ENCODE assay signal across 14 cellular contexts in genomic region chr17:81207610-81208581, GRCh38. TPM values are rescaled to one million over a fixed set of nuclear protein-coding genes. Genes with fewer than 3 reads are reported as not detected.
A peak's percentile ranks its signal among the peaks of the same experiment; 100 is the strongest.
DNase-seq lines count a peak whose midpoint lies in the region; ATAC-seq and TF ChIP-seq lines count a peak whose summit lies in the region.
"Had no signal": no experiment of that assay in that cellular context is flagged by ENCODE, and none has a peak within 500 bp of the region (broad histone marks: within the 10 kb centered on the region; RNA-seq: fewer than 3 reads in every experiment).

No MANE protein-coding gene starts in this region.

- H2AK5ac ChIP-seq in trophoblast cell (ENCODE audit: low read length), result no peak overlapping the region

- peak overlapping the region; percentile 59 for H3K27ac Mint-ChIP-seq in activated CD4-positive, alpha-beta T cell treated with anti-CD3 and anti-CD28 coated beads for 36 hours

- no peak overlapping the region for H2AFZ ChIP-seq in trophoblast cell (ENCODE audit: insufficient read depth, low read length, poor library complexity)

- no peak overlapping the region for H2BK5ac ChIP-seq in trophoblast cell (ENCODE audit: low read depth, low read length, poor library complexity)

- no peak overlapping the region for H2BK12ac ChIP-seq in trophoblast cell (ENCODE audit: low read length)

- peaks cover 41% of the 10 kb centered on the region for H3K36me3 ChIP-seq in SJCRH30
- H3K36me3 ChIP-seq in trophoblast cell (ENCODE audit: control insufficient read depth in 1 of 2, insufficient read depth in 2 of 2, low read length in 2 of 2), result peaks cover 8 to 16% of the 10 kb centered on the region in 2 experiments
- no peaks in the 10 kb centered on the region for H3K36me3 ChIP-seq in brain microvascular endothelial cell (replicated peaks)
- H3K36me3 ChIP-seq: colonic mucosa had no signal

- H3K9me3 ChIP-seq in SJCRH30 (replicated peaks) (no peaks in the 10 kb centered on the region), trophoblast cell (ENCODE audit: insufficient read depth, low read depth, low read length) (peaks cover 4% of the 10 kb centered on the region)
- H3K9me3 ChIP-seq: colonic mucosa had no signal

- no peak overlapping the region for H3K4me3 Mint-ChIP-seq in activated CD4-positive, alpha-beta T cell treated with anti-CD3 and anti-CD28 coated beads for 36 hours

- H3K27me3 ChIP-seq in SJCRH30, result no peaks in the 10 kb centered on the region
- H3K27me3 ChIP-seq in trophoblast cell (ENCODE audit: insufficient read depth, low read length), result no peaks in the 10 kb centered on the region
- no peaks in the 10 kb centered on the region for H3K27me3 ChIP-seq in brain microvascular endothelial cell (replicated peaks)
- H3K27me3 ChIP-seq: colonic mucosa had no signal

- no peaks in the 10 kb centered on the region for H3K36me3 Mint-ChIP-seq in activated CD4-positive, alpha-beta T cell treated with anti-CD3 and anti-CD28 coated beads for 36 hours (ENCODE audit: low read depth)

- peak; percentile 21 for DNase-seq in activated CD4-positive, alpha-beta T cell treated with anti-CD3 and anti-CD28 coated beads for 36 hours
- no peak for DNase-seq in activated CD4-positive, alpha-beta T cell treated with anti-CD3 and anti-CD28 coated beads for 4 hours
- DNase-seq in NAMALWA (ENCODE audit: low spot score) (peak; percentile 88), SJCRH30 (peak; percentile 61 to 74), trophoblast cell (no peak), sciatic nerve (ENCODE audit: low spot score) (no peak), brain microvascular endothelial cell (no peak)
- DNase-seq: colonic mucosa, glutamatergic neuron had no signal

- H4K8ac ChIP-seq in trophoblast cell (ENCODE audit: low read depth, low read length), result no peak overlapping the region

- H3K4me3 ChIP-seq in SJCRH30 (no peak overlapping the region), trophoblast cell (ENCODE audit: low read depth, low read length) (peak overlapping the region; percentile 29), brain microvascular endothelial cell (ENCODE audit: low read depth, low read length) (no peak overlapping the region)
- H3K4me3 ChIP-seq: colonic mucosa had no signal

- no peak overlapping the region for H4K12ac ChIP-seq in trophoblast cell (ENCODE audit: low read depth, low read length)

- no peaks in the 10 kb centered on the region for H3K9me3 Mint-ChIP-seq in activated CD4-positive, alpha-beta T cell treated with anti-CD3 and anti-CD28 coated beads for 36 hours (ENCODE audit: low read depth)

- H4K91ac ChIP-seq in trophoblast cell (ENCODE audit: low read depth, low read length), result no peak overlapping the region

- H3K27ac ChIP-seq in SJCRH30 (no peak overlapping the region), trophoblast cell (ENCODE audit: low read depth, low read length) (no peak overlapping the region), brain microvascular endothelial cell (no peak overlapping the region)
- H3K27ac ChIP-seq: colonic mucosa, epithelial cell of prostate had no signal

- no peak overlapping the region for H3K4ac ChIP-seq in trophoblast cell (ENCODE audit: low read depth, low read length)

- WGBS in trophoblast cell (ENCODE audit: extremely low coverage, insufficient coverage, insufficient read length), result no CpG with 5 or more reads among the region's 21 CpGs

- CTCF ChIA-PET in activated CD4-positive, alpha-beta T cell treated with anti-CD3 and anti-CD28 coated beads for 36 hours (lab: Charles Lee), result interaction anchor here (0.7 kb wide), 1 partner anchor 55 kb away, joined by 3 read pairs; no protein-coding TSS in a partner anchor

- H3K79me2 ChIP-seq in trophoblast cell (ENCODE audit: control insufficient read depth, insufficient read depth, low read length, poor library complexity), result no peaks in the 10 kb centered on the region

- no peak overlapping the region for H2BK120ac ChIP-seq in trophoblast cell (ENCODE audit: insufficient read depth, low read length, poor library complexity)

- no peak overlapping the region for H3K14ac ChIP-seq in trophoblast cell (ENCODE audit: low read length)

- POLR2A ChIA-PET in activated CD4-positive, alpha-beta T cell treated with anti-CD3 and anti-CD28 coated beads for 36 hours (lab: Charles Lee), result no interaction called here

- no peak for ATAC-seq in activated CD4-positive, alpha-beta T cell treated with anti-CD3 and anti-CD28 coated beads for 36 hours
- ATAC-seq in sciatic nerve, result no peak
- ATAC-seq in HG03439 (IDR thresholded peaks at IDR 0.05; ENCODE audit: unreplicated experiment), result no peak

- no peaks in the 10 kb centered on the region for H3K27me3 Mint-ChIP-seq in activated CD4-positive, alpha-beta T cell treated with anti-CD3 and anti-CD28 coated beads for 36 hours

- TF ChIP-seq CTCF in brain microvascular endothelial cell (IDR thresholded peaks at IDR 0.05; ENCODE audit: low read depth, low read length, missing control alignments), result no peak

- H3K4me1 ChIP-seq in SJCRH30, result no peaks in the 10 kb centered on the region
- no peaks in the 10 kb centered on the region for H3K4me1 ChIP-seq in trophoblast cell (ENCODE audit: control insufficient read depth in 1 of 2, insufficient read depth in 2 of 2, low read length in 2 of 2)
- H3K4me1 ChIP-seq: colonic mucosa had no signal

- in situ Hi-C loops in brain microvascular endothelial cell (cut with HindIII; ENCODE audit: low pct_ligation_motif_present, low sequenced_read_pairs), result no loop called here

- H3K79me1 ChIP-seq in trophoblast cell (ENCODE audit: low read length), result no peaks in the 10 kb centered on the region

- H3K23ac ChIP-seq in trophoblast cell (ENCODE audit: low read length), result no peak overlapping the region

- intact Hi-C loops in activated CD4-positive, alpha-beta T cell treated with anti-CD3 and anti-CD28 coated beads for 36 hours (cut with DNase I, micrococcal nuclease), result no loop called here
- intact Hi-C loops in sciatic nerve (cut with DNase I), result no loop called here

- no peak overlapping the region for H3K18ac ChIP-seq in trophoblast cell (ENCODE audit: low read length)

- H3K4me1 Mint-ChIP-seq in activated CD4-positive, alpha-beta T cell treated with anti-CD3 and anti-CD28 coated beads for 36 hours, result no peaks in the 10 kb centered on the region

- no peak overlapping the region for H3K9ac ChIP-seq in trophoblast cell (ENCODE audit: low read length)

- no peak overlapping the region for H3K4me2 ChIP-seq in trophoblast cell (ENCODE audit: low read length)

RNA-seq across cellular contexts. Expression of gene CEP131, which starts 14.9 kb away (rescaled TPM):
- 1 to 10 TPM; 7.6 to 9.5 TPM for total RNA-seq in activated CD4-positive, alpha-beta T cell treated with anti-CD3 and anti-CD28 coated beads for 36 hours
- total RNA-seq in SJCRH30 (2014; rRNA removed; shearing (Covaris generic)), result 31.5 and 33.0 TPM in 2 replicates
- 6.3 TPM in 2 replicates for polyA plus RNA-seq in trophoblast cell (2013)
- 10.1 TPM for total RNA-seq in sciatic nerve

RNA-seq across cellular contexts. Expression of gene TEPSIN, which starts 31.0 kb away (rescaled TPM):
- total RNA-seq in activated CD4-positive, alpha-beta T cell treated with anti-CD3 and anti-CD28 coated beads for 36 hours, result 10 to 100 TPM; 17.8 to 20.3 TPM
- total RNA-seq in SJCRH30 (2014; rRNA removed; shearing (Covaris generic)), result 21.5 and 29.3 TPM in 2 replicates
- 17.9 and 18.0 TPM in 2 replicates for polyA plus RNA-seq in trophoblast cell (2013)
- total RNA-seq in sciatic nerve, result 38.1 TPM

RNA-seq across cellular contexts. Expression of gene NDUFAF8, which starts 31.2 kb away (rescaled TPM):
- total RNA-seq in activated CD4-positive, alpha-beta T cell treated with anti-CD3 and anti-CD28 coated beads for 36 hours, result 10 to 100 TPM; 31.0 to 57.9 TPM
- total RNA-seq in SJCRH30 (2014; rRNA removed; shearing (Covaris generic)), result 129 and 132 TPM in 2 replicates
- 85.8 and 86.1 TPM in 2 replicates for polyA plus RNA-seq in trophoblast cell (2013)
- total RNA-seq in sciatic nerve, result 37.4 TPM

RNA-seq across cellular contexts. Expression of gene AATK, which starts 41.9 kb away (rescaled TPM):
- total RNA-seq in activated CD4-positive, alpha-beta T cell treated with anti-CD3 and anti-CD28 coated beads for 36 hours, result under 1 TPM; 0.35 to 0.41 TPM
- 24.0 and 24.2 TPM in 2 replicates for total RNA-seq in SJCRH30 (2014; rRNA removed; shearing (Covaris generic))
- polyA plus RNA-seq in trophoblast cell (2013), result 0.11 TPM in 2 replicates
- 440 TPM for total RNA-seq in sciatic nerve
- total RNA-seq: M059J had no signal

RNA-seq across cellular contexts. Expression of gene PVALEF, which starts 42.6 kb away (rescaled TPM):
- not detected for total RNA-seq in activated CD4-positive, alpha-beta T cell treated with anti-CD3 and anti-CD28 coated beads for 36 hours
- 0.43 and 0.61 TPM in 2 replicates for total RNA-seq in SJCRH30 (2014; rRNA removed; shearing (Covaris generic))
- not detected in 2 replicates for polyA plus RNA-seq in trophoblast cell (2013)
- not detected for total RNA-seq in sciatic nerve
- total RNA-seq: colonic mucosa, kidney epithelial cell, M059J, ureter had no signal

Comparison
In these comparisons a context has a peak if more than half of its experiments do, and no peak if none do; other contexts are left out.
1. DNase-seq: peak in activated CD4-positive, alpha-beta T cell treated with anti-CD3 and anti-CD28 coated beads for 36 hours (single experiment), NAMALWA (single experiment) and SJCRH30 (2 of 2); none in activated CD4-positive, alpha-beta T cell treated with anti-CD3 and anti-CD28 coated beads for 4 hours (0 of 2), trophoblast cell (0 of 2), sciatic nerve (single experiment) and brain microvascular endothelial cell (single experiment).